8 cellular contexts compared by ENCODE assay signal in the genomic region with DNA sequence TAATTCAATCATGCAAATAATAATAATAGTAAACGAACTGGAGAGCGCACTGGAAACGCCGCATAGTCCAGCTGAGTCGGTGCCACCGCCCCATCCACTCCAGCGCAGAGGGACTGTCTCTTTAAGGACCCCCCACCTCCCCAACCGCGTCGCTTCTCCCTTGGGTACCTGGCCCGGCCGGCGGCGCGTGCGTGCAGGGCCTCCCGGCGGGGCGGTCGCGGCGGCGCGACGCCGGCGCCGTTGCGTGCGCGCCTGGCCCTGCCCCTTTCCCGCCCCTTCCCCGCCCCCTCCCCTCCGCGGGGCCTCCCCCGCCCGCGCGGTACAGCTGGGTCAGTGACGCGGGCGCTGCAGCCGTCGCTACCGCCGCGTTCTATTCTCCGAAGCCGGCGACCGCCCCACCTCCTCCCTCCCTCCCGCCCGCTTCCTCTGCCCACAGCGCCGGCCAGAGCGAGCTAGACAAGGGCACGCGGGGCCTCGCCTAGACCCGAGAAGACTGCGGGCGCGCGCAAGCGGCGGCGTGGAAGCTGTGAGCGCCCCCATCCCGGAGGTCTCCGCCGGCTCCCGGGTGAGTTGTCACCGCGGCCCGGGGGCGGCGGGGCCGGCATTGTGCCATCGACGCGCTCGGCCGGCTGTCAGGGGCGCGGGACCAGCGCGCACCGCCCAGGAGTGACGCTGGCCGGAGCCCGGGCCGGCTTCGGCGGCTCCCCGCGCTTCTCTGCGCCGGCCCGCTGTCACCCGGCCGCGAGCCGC. TPM values are rescaled to one million over a fixed set of nuclear protein-coding genes. Genes with fewer than 3 reads are reported as not detected.
DNase-seq lines count a peak whose midpoint lies in the region; ATAC-seq and TF ChIP-seq lines count a peak whose summit lies in the region.

A gene with protein sequence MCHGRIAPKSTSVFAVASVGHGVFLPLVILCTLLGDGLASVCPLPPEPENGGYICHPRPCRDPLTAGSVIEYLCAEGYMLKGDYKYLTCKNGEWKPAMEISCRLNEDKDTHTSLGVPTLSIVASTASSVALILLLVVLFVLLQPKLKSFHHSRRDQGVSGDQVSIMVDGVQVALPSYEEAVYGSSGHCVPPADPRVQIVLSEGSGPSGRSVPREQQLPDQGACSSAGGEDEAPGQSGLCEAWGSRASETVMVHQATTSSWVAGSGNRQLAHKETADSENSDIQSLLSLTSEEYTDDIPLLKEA (plus strand): TSS at position 333 of the 750 bp plus-strand sequence. CDS start 46,997 bp downstream, outside the sequence.

- CTCF ChIA-PET in HEK293T (lab: Yijun Ruan, JAX), result no interaction called here

- peaks cover 55% of the 10 kb centered on the region for H3K4me1 ChIP-seq in suprapubic skin

- whole genome bisulfite sequencing in suprapubic skin, result 0% methylated on average over 10 of the region's 103 CpGs

- no peaks in the 10 kb centered on the region for H3K36me3 ChIP-seq in suprapubic skin

- TF ChIP-seq POLR2A in suprapubic skin (IDR thresholded peaks at IDR 0.05), result peak in 1 of 2 donors; percentile 66

- H3K27ac ChIP-seq in suprapubic skin, result peak within 1 kb of the TSS; percentile 97

- H3K27me3 ChIP-seq in suprapubic skin, result no peaks in the 10 kb centered on the region

- peak; percentile 81 for ATAC-seq in SK-N-SH treated with all-trans-retinoic acid at 6 μM for 48 hours

- no peaks in the 10 kb centered on the region for H3K9me3 ChIP-seq in suprapubic skin

- TF ChIP-seq CTCF in suprapubic skin (IDR thresholded peaks at IDR 0.05), result no peak

- TF ChIP-seq EP300 in suprapubic skin (IDR thresholded peaks at IDR 0.05), result no peak

- DNase-seq in G401 (ENCODE audit: low spot score), result peak; percentile 85
- peak; percentile 93 for DNase-seq in HEK293T (ENCODE audit: extremely low spot score)
- DNase-seq in NCI-H1048 (lab: John Stamatoyannopoulos, UW), result peak; percentile 90
- DNase-seq in activated naive CD4-positive, alpha-beta T cell treated with anti-CD3 and anti-CD28 coated beads, Interleukin-2, amount 50 U/mL, for 16 hours, result peak; percentile 92
- DNase-seq in germinal center (ENCODE audit: low spot score), result peak; percentile 95
- peak; percentile 90 for DNase-seq in occipital lobe (lab: John Stamatoyannopoulos, UW)
- DNase-seq in suprapubic skin (ENCODE audit: low spot score in 2 of 2), result peak; percentile 94 to 95

- H3K4me3 ChIP-seq in suprapubic skin, result peak within 1 kb of the TSS; percentile 81

- in situ Hi-C loops in G401 (cut with HindIII; ENCODE audit: low sequenced_read_pairs), result no loop called here

- POLR2A ChIA-PET in HEK293T (lab: Yijun Ruan, JAX), result interaction anchor here (0.6 to 1.1 kb wide), 3 partner anchors 11 to 160 kb away, joined by 3 to 4 read pairs (median 3); a partner anchor contains a TSS

TF ChIP-seq in HEK293T, 16 proteins besides CTCF, POLR2A, EP300 and RAD21:
- no peak for TF ChIP-seq L3MBTL2 (conservative IDR thresholded peaks at IDR 0.05)
- TF ChIP-seq BHLHE40 (IDR thresholded peaks at IDR 0.05; ENCODE audit: borderline replicate concordance), result no peak
- TF ChIP-seq FOXA1 (IDR thresholded peaks at IDR 0.05), result no peak
- peak; percentile 65; the same call in 1 of the 2 replicates for TF ChIP-seq FOXM1 (IDR thresholded peaks at IDR 0.05; ENCODE audit: borderline replicate concordance)
- TF ChIP-seq, protein P1, sequence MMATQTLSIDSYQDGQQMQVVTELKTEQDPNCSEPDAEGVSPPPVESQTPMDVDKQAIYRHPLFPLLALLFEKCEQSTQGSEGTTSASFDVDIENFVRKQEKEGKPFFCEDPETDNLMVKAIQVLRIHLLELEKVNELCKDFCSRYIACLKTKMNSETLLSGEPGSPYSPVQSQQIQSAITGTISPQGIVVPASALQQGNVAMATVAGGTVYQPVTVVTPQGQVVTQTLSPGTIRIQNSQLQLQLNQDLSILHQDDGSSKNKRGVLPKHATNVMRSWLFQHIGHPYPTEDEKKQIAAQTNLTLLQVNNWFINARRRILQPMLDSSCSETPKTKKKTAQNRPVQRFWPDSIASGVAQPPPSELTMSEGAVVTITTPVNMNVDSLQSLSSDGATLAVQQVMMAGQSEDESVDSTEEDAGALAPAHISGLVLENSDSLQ (IDR thresholded peaks at IDR 0.05), result no peak
- no peak for TF ChIP-seq LEF1 (IDR thresholded peaks at IDR 0.05; ENCODE audit: borderline replicate concordance)
- TF ChIP-seq ARNT (IDR thresholded peaks at IDR 0.05), result peak; percentile 71; the same call in 1 of the 2 replicates

TF ChIP-seq in SK-N-SH treated with all-trans-retinoic acid at 6 μM for 48 hours, 23 proteins besides CTCF, POLR2A, EP300 and RAD21 (continues in another document):
- TF ChIP-seq, protein P2, sequence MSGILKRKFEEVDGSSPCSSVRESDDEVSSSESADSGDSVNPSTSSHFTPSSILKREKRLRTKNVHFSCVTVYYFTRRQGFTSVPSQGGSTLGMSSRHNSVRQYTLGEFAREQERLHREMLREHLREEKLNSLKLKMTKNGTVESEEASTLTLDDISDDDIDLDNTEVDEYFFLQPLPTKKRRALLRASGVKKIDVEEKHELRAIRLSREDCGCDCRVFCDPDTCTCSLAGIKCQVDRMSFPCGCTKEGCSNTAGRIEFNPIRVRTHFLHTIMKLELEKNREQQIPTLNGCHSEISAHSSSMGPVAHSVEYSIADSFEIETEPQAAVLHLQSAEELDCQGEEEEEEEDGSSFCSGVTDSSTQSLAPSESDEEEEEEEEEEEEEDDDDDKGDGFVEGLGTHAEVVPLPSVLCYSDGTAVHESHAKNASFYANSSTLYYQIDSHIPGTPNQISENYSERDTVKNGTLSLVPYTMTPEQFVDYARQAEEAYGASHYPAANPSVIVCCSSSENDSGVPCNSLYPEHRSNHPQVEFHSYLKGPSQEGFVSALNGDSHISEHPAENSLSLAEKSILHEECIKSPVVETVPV (CRISPR knock-in tag; IDR thresholded peaks at IDR 0.05), result no peak
- no peak for TF ChIP-seq TCF4 (CRISPR knock-in tag; IDR thresholded peaks at IDR 0.05; ENCODE audit: borderline replicate concordance)
- no peak for TF ChIP-seq ZC3H10 (CRISPR knock-in tag; IDR thresholded peaks at IDR 0.05)
- no peak for TF ChIP-seq CSDC2 (CRISPR knock-in tag; IDR thresholded peaks at IDR 0.05)
- no peak for TF ChIP-seq GLIS3 (CRISPR knock-in tag; IDR thresholded peaks at IDR 0.05)
- TF ChIP-seq, protein P3, sequence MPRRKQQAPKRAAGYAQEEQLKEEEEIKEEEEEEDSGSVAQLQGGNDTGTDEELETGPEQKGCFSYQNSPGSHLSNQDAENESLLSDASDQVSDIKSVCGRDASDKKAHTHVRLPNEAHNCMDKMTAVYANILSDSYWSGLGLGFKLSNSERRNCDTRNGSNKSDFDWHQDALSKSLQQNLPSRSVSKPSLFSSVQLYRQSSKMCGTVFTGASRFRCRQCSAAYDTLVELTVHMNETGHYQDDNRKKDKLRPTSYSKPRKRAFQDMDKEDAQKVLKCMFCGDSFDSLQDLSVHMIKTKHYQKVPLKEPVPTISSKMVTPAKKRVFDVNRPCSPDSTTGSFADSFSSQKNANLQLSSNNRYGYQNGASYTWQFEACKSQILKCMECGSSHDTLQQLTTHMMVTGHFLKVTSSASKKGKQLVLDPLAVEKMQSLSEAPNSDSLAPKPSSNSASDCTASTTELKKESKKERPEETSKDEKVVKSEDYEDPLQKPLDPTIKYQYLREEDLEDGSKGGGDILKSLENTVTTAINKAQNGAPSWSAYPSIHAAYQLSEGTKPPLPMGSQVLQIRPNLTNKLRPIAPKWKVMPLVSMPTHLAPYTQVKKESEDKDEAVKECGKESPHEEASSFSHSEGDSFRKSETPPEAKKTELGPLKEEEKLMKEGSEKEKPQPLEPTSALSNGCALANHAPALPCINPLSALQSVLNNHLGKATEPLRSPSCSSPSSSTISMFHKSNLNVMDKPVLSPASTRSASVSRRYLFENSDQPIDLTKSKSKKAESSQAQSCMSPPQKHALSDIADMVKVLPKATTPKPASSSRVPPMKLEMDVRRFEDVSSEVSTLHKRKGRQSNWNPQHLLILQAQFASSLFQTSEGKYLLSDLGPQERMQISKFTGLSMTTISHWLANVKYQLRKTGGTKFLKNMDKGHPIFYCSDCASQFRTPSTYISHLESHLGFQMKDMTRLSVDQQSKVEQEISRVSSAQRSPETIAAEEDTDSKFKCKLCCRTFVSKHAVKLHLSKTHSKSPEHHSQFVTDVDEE (CRISPR knock-in tag; IDR thresholded peaks at IDR 0.05), result no peak
- no peak for TF ChIP-seq ZFP3 (CRISPR knock-in tag; IDR thresholded peaks at IDR 0.05)
- TF ChIP-seq, protein P4, sequence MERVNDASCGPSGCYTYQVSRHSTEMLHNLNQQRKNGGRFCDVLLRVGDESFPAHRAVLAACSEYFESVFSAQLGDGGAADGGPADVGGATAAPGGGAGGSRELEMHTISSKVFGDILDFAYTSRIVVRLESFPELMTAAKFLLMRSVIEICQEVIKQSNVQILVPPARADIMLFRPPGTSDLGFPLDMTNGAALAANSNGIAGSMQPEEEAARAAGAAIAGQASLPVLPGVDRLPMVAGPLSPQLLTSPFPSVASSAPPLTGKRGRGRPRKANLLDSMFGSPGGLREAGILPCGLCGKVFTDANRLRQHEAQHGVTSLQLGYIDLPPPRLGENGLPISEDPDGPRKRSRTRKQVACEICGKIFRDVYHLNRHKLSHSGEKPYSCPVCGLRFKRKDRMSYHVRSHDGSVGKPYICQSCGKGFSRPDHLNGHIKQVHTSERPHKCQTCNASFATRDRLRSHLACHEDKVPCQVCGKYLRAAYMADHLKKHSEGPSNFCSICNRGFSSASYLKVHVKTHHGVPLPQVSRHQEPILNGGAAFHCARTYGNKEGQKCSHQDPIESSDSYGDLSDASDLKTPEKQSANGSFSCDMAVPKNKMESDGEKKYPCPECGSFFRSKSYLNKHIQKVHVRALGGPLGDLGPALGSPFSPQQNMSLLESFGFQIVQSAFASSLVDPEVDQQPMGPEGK (CRISPR knock-in tag; IDR thresholded peaks at IDR 0.05; ENCODE audit: borderline replicate concordance), result no peak
- TF ChIP-seq, protein P5, sequence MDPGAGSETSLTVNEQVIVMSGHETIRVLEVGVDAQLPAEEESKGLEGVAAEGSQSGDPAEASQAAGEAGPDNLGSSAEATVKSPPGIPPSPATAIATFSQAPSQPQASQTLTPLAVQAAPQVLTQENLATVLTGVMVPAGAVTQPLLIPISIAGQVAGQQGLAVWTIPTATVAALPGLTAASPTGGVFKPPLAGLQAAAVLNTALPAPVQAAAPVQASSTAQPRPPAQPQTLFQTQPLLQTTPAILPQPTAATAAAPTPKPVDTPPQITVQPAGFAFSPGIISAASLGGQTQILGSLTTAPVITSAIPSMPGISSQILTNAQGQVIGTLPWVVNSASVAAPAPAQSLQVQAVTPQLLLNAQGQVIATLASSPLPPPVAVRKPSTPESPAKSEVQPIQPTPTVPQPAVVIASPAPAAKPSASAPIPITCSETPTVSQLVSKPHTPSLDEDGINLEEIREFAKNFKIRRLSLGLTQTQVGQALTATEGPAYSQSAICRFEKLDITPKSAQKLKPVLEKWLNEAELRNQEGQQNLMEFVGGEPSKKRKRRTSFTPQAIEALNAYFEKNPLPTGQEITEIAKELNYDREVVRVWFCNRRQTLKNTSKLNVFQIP (CRISPR knock-in tag; IDR thresholded peaks at IDR 0.05; ENCODE audit: borderline replicate concordance, low read depth), result no peak

RNA-seq across cellular contexts. Expression of the gene that starts here (rescaled TPM):
- 1.4 and 1.5 TPM in 2 replicates for total RNA-seq in G401 (2014; rRNA removed; shearing (Covaris generic))
- total RNA-seq in occipital lobe (6.1 TPM), suprapubic skin (10 to 100 TPM; 45.1 to 60.4 (median 56.7) TPM)

Comparison
In these comparisons a context has a peak if more than half of its experiments do, and no peak if none do; other contexts are left out.
1. Peak in every context shown above with its lines: DNase-seq, ATAC-seq, H3K4me3 ChIP-seq and H3K27ac ChIP-seq.